In genomic region chr10:44476421-44476820, GRCh38 we compare ENCODE assay signal across 20 cellular contexts.
"Had no signal": no experiment of that assay in that cellular context is flagged by ENCODE, and none has a peak within 500 bp of the region (broad histone marks: within the 10 kb centered on the region; RNA-seq: fewer than 3 reads in every experiment).

No MANE protein-coding gene starts in this region.

- H3K27ac ChIP-seq: adrenal gland, esophagus muscularis mucosa, heart right ventricle, thyroid gland had no signal

- H3K4me3 Mint-ChIP-seq: activated naive CD4-positive, alpha-beta T cell treated with anti-CD3 and anti-CD28 coated beads, Interleukin-2, amount 50 U/mL, for 24 hours; activated T-cell treated with anti-CD3 and anti-CD28 coated beads, Interleukin-2, amount 50 U/mL, for 72 hours; naive thymus-derived CD4-positive, alpha-beta T cell; T-helper 1 cell treated with Interleukin-12 subunit alpha and Interleukin-12 subunit beta and Interleukin-4 antibody, amounts not matched to agents 30 μg/mL and 1 μg/mL, for 36 hours had no signal

- DNase-seq: activated CD4-positive, alpha-beta T cell treated with anti-CD3 and anti-CD28 coated beads, Interleukin-2, amount 50 U/mL, for 4 hours; activated CD4-positive, CD25-positive, alpha-beta regulatory T cell treated with anti-CD3 and anti-CD28 coated beads, Interleukin-2, amount 50 U/mL, for 72 hours; activated gamma-delta T cell; activated T-cell treated with anti-CD3 and anti-CD28 coated beads, Interleukin-2, amount 50 U/mL, for 72 hours; dermis blood vessel endothelial cell; effector memory CD4-positive, alpha-beta T cell; heart right ventricle; left ventricle myocardium superior; naive thymus-derived CD4-positive, alpha-beta T cell; nucleus accumbens; posterior cingulate gyrus; stimulated activated CD4-positive, alpha-beta T cell treated with anti-CD3 and anti-CD28 coated beads, Interleukin-12 subunit alpha, Interleukin-12 subunit beta, amount 100 ng/mL, for 4 hours; stimulated activated CD4-positive, alpha-beta T cell treated with anti-CD3 and anti-CD28 coated beads, Interleukin-1b, Interleukin-23, amount 100 ng/mL, for 48 hours; stimulated activated naive CD4-positive, alpha-beta T cell treated with Interleukin-2 at 50 U/mL for 16 hours; thyroid gland had no signal

- H3K9me3 ChIP-seq: adrenal gland, esophagus muscularis mucosa, heart right ventricle, thyroid gland had no signal

- H3K36me3 Mint-ChIP-seq: activated naive CD4-positive, alpha-beta T cell treated with anti-CD3 and anti-CD28 coated beads, Interleukin-2, amount 50 U/mL, for 24 hours; naive thymus-derived CD4-positive, alpha-beta T cell had no signal

- H3K9me3 Mint-ChIP-seq: activated naive CD4-positive, alpha-beta T cell treated with anti-CD3 and anti-CD28 coated beads, Interleukin-2, amount 50 U/mL, for 24 hours had no signal

- H3K4me1 ChIP-seq: adrenal gland, thyroid gland had no signal

- H3K4me1 Mint-ChIP-seq: activated naive CD4-positive, alpha-beta T cell treated with anti-CD3 and anti-CD28 coated beads, Interleukin-2, amount 50 U/mL, for 24 hours; naive thymus-derived CD4-positive, alpha-beta T cell had no signal

- H3K36me3 ChIP-seq: adrenal gland, esophagus muscularis mucosa, heart right ventricle, thyroid gland had no signal

- ATAC-seq: activated T-cell treated with anti-CD3 and anti-CD28 coated beads, Interleukin-2, amount 50 U/mL, for 72 hours; naive thymus-derived CD4-positive, alpha-beta T cell had no signal

- FAIRE-seq: endothelial cell of umbilical vein had no signal

- H3K27me3 ChIP-seq: adrenal gland, esophagus muscularis mucosa, heart right ventricle, thyroid gland had no signal

- H3K27ac Mint-ChIP-seq: activated naive CD4-positive, alpha-beta T cell treated with anti-CD3 and anti-CD28 coated beads, Interleukin-2, amount 50 U/mL, for 24 hours; activated T-cell treated with anti-CD3 and anti-CD28 coated beads, Interleukin-2, amount 50 U/mL, for 72 hours; naive thymus-derived CD4-positive, alpha-beta T cell; T-helper 1 cell treated with Interleukin-12 subunit alpha and Interleukin-12 subunit beta and Interleukin-4 antibody, amounts not matched to agents 30 μg/mL and 1 μg/mL, for 36 hours had no signal

- H3K4me3 ChIP-seq: adrenal gland, esophagus muscularis mucosa, heart right ventricle, thyroid gland had no signal
